In genomic region chr1:235919797-235920475, GRCh38 we compare ENCODE assay signal across 1 cellular context.
TF ChIP-seq lines count a peak whose summit lies in the region.

No MANE protein-coding gene starts in this region.

TF ChIP-seq in GM23338, 12 proteins besides CTCF, POLR2A, EP300 and RAD21 (continued from another document):
- TF ChIP-seq ZNF462 (CRISPR knock-in tag; IDR thresholded peaks at IDR 0.05): no peak
TF ChIP-seq in GM23338: peak in this region for 0.
